12 cellular contexts compared by ENCODE assay signal in the genomic region with DNA sequence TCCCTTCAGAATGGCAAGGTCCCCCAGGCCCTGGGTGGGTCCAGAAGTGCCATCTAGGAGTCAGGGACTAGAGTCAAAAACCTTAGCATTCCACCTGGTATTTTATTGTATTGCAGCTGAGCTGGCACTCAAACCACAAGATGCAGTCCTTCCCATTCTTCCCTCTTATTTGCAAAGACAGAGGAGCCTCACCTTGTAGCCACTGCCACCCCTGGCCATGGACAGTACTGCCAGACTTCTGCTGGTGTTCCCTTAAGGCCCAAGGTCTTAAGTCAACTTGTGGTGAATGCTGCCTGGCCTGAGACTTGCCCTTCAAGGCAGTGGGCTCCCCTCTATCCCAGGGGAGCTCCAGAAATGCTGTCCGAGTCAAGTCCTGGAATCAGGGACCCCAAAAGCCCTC. TPM values are rescaled to one million over a fixed set of nuclear protein-coding genes. Genes with fewer than 3 reads are reported as not detected.
DNase-seq lines count a peak whose midpoint lies in the region; ATAC-seq, FAIRE-seq and TF ChIP-seq lines count a peak whose summit lies in the region.
"Had no signal": no experiment of that assay in that cellular context is flagged by ENCODE, and none has a peak within 500 bp of the region (broad histone marks: within the 10 kb centered on the region; RNA-seq: fewer than 3 reads in every experiment).

No MANE protein-coding gene starts in this region.

- no peak for TF ChIP-seq CTCF in MCF 10A (IDR thresholded peaks at IDR 0.05; ENCODE audit: unreplicated experiment)
- TF ChIP-seq CTCF in breast epithelium (IDR thresholded peaks at IDR 0.05): no peak
- TF ChIP-seq CTCF in PC-3 (conservative IDR thresholded peaks at IDR 0.05; ENCODE audit: low read depth, low read length): peak; percentile 48; the same call in 1 of the 2 replicates
- peak; percentile 33 for TF ChIP-seq CTCF in fibroblast of pulmonary artery (IDR thresholded peaks at IDR 0.05; ENCODE audit: low read length, missing control alignments)
- no peak for TF ChIP-seq CTCF in pancreas (IDR thresholded peaks at IDR 0.05)

- H3K9ac ChIP-seq in PC-3 (ENCODE audit: low read length): no peak overlapping the region
- H3K9ac ChIP-seq: BLaER1 had no signal

- no peak overlapping the region for H2AFZ ChIP-seq in PC-3 (ENCODE audit: low read length)

- DNase-seq in MCF 10A (ENCODE audit: unreplicated experiment) (peak; percentile 24), breast epithelium (ENCODE audit: low spot score in 2 of 2) (no peak), PC-3 (peak; percentile 54), fibroblast of pulmonary artery (ENCODE audit: low read depth) (peak; percentile 17), pancreas (no peak)
- no peak for DNase-seq in activated naive CD8-positive, alpha-beta T cell treated with anti-CD3 and anti-CD28 coated beads for 36 hours
- DNase-seq: body of pancreas, NCI-H1417 treated with DMSO at 0.1 percent for 48 hours had no signal

- H3K36me3 Mint-ChIP-seq in MCF 10A (ENCODE audit: insufficient read depth, unreplicated experiment): peaks cover 5% of the 10 kb centered on the region
- no peaks in the 10 kb centered on the region for H3K36me3 Mint-ChIP-seq in activated naive CD8-positive, alpha-beta T cell treated with anti-CD3 and anti-CD28 coated beads for 36 hours

- H4K20me1 ChIP-seq in PC-3 (ENCODE audit: low read length): no peaks in the 10 kb centered on the region
- H4K20me1 ChIP-seq: BLaER1 had no signal

- intact Hi-C loops in MCF 10A (cut with micrococcal nuclease) (no loop called here), breast epithelium (cut with DNase I; ENCODE audit: low total_unique reads) (no loop called here), PC-3 (cut with micrococcal nuclease) (no loop called here), pancreas (cut with DNase I) (no loop called here)

- H3K4me3 ChIP-seq in breast epithelium: no peak overlapping the region
- no peak overlapping the region for H3K4me3 ChIP-seq in PC-3 (ENCODE audit: low read length)
- no peak overlapping the region for H3K4me3 ChIP-seq in fibroblast of pulmonary artery (replicated peaks; ENCODE audit: low read depth, low read length)
- H3K4me3 ChIP-seq in pancreas: no peak overlapping the region
- H3K4me3 ChIP-seq: BLaER1, body of pancreas, gastroesophageal sphincter had no signal

- H3F3A ChIP-seq in PC-3 (ENCODE audit: low read length, unreplicated experiment): no peaks in the 10 kb centered on the region

- no peak overlapping the region for H3K4me3 Mint-ChIP-seq in MCF 10A (ENCODE audit: unreplicated experiment)
- H3K4me3 Mint-ChIP-seq in activated naive CD8-positive, alpha-beta T cell treated with anti-CD3 and anti-CD28 coated beads for 36 hours: no peak overlapping the region

- H3K27me3 ChIP-seq in breast epithelium: no peaks in the 10 kb centered on the region
- H3K27me3 ChIP-seq in PC-3 (ENCODE audit: low read length): no peaks in the 10 kb centered on the region
- H3K27me3 ChIP-seq in pancreas: no peaks in the 10 kb centered on the region
- H3K27me3 ChIP-seq: BLaER1, body of pancreas had no signal

- H3K9me3 ChIP-seq in breast epithelium: peaks cover 26 to 30% of the 10 kb centered on the region in 2 donors
- no peaks in the 10 kb centered on the region for H3K9me3 ChIP-seq in PC-3 (ENCODE audit: low read length)
- no peaks in the 10 kb centered on the region for H3K9me3 ChIP-seq in pancreas

- H3K4me1 ChIP-seq in breast epithelium (no peaks in the 10 kb centered on the region), PC-3 (ENCODE audit: insufficient read depth, low read length) (no peaks in the 10 kb centered on the region), pancreas (no peaks in the 10 kb centered on the region)
- H3K4me1 ChIP-seq: BLaER1, body of pancreas, gastroesophageal sphincter had no signal

- H3K4me2 ChIP-seq in PC-3 (ENCODE audit: low read length): no peak overlapping the region
- H3K4me2 ChIP-seq: BLaER1 had no signal

- CTCF ChIA-PET in MCF 10A (lab: Yijun Ruan, JAX) (no interaction called here), PC-3 (lab: Charles Lee) (no interaction called here)

- no peaks in the 10 kb centered on the region for H3K79me2 ChIP-seq in PC-3 (ENCODE audit: low read length)

- ATAC-seq in PC-3 (peak; percentile 50; the same call in 1 of the 2 replicates), pancreas (no peak), GM19324 (IDR thresholded peaks at IDR 0.05; ENCODE audit: low FRiP score, unreplicated experiment) (no peak), HG03139 (IDR thresholded peaks at IDR 0.05; ENCODE audit: unreplicated experiment) (no peak)
- ATAC-seq: body of pancreas, gastroesophageal sphincter had no signal

- no peak for FAIRE-seq in pancreas (lab: Jason Lieb, UNC)

- no peak for TF ChIP-seq POLR2A in breast epithelium (IDR thresholded peaks at IDR 0.05)

- H3K9me2 ChIP-seq in PC-3 (replicated peaks; ENCODE audit: low read length): no peaks in the 10 kb centered on the region

- H3K27ac ChIP-seq in breast epithelium (no peak overlapping the region), PC-3 (ENCODE audit: low read length) (no peak overlapping the region), pancreas (no peak overlapping the region)
- H3K27ac ChIP-seq: BLaER1, body of pancreas, gastroesophageal sphincter had no signal

- H3K36me3 ChIP-seq in breast epithelium: no peaks in the 10 kb centered on the region
- no peaks in the 10 kb centered on the region; the same call in 1 of the 2 replicates for H3K36me3 ChIP-seq in PC-3 (ENCODE audit: low read depth, low read length)
- no peaks in the 10 kb centered on the region for H3K36me3 ChIP-seq in pancreas
- H3K36me3 ChIP-seq: BLaER1, gastroesophageal sphincter had no signal

- H3K27me3 Mint-ChIP-seq in MCF 10A (ENCODE audit: insufficient read depth, unreplicated experiment): no peaks in the 10 kb centered on the region
- peaks cover 5% of the 10 kb centered on the region for H3K27me3 Mint-ChIP-seq in activated naive CD8-positive, alpha-beta T cell treated with anti-CD3 and anti-CD28 coated beads for 36 hours

- H3K27ac Mint-ChIP-seq in MCF 10A (ENCODE audit: low read depth, unreplicated experiment): no peak overlapping the region
- H3K27ac Mint-ChIP-seq in activated naive CD8-positive, alpha-beta T cell treated with anti-CD3 and anti-CD28 coated beads for 36 hours: no peak overlapping the region

- BruUV-seq in MCF 10A (replicated peaks; lab: Mats Ljungman, UMichigan): no TSS peak
- BruUV-seq in PC-3 (replicated peaks; lab: Mats Ljungman, UMichigan): no TSS peak

- POLR2A ChIA-PET in MCF 10A (lab: Yijun Ruan, JAX): no interaction called here
- POLR2A ChIA-PET in PC-3 (lab: Charles Lee; ENCODE audit: unreplicated experiment): no interaction called here

- WGBS in pancreas, 2 donors: 79 to 82% methylated on average over 1 of the region's 1 CpG

- H3K4me1 Mint-ChIP-seq in MCF 10A (ENCODE audit: insufficient read depth, unreplicated experiment): no peaks in the 10 kb centered on the region
- H3K4me1 Mint-ChIP-seq in activated naive CD8-positive, alpha-beta T cell treated with anti-CD3 and anti-CD28 coated beads for 36 hours: peaks cover 5% of the 10 kb centered on the region

- H3K9me3 Mint-ChIP-seq in MCF 10A (ENCODE audit: unreplicated experiment): peaks cover 7% of the 10 kb centered on the region
- H3K9me3 Mint-ChIP-seq in activated naive CD8-positive, alpha-beta T cell treated with anti-CD3 and anti-CD28 coated beads for 36 hours: peaks cover 13% of the 10 kb centered on the region

RNA-seq across cellular contexts. Expression of gene UGT1A10, which starts 6.9 kb away (rescaled TPM):
- not detected in 2 replicates for total RNA-seq in MCF 10A (2022)
- total RNA-seq in breast epithelium: not detected
- 0.46 TPM in 1 of 2 replicates, not detected in the other for total RNA-seq in PC-3 (2014; rRNA removed)
- total RNA-seq in pancreas: under 1 TPM in 1 of 6 donors, not detected in 5; 0.09 TPM
- polyA plus RNA-seq in pancreas: not detected
- not detected for total RNA-seq in activated naive CD8-positive, alpha-beta T cell treated with anti-CD3 and anti-CD28 coated beads for 36 hours

RNA-seq across cellular contexts. Expression of gene UGT1A8, which starts 25.7 kb away (rescaled TPM):
- total RNA-seq in MCF 10A (2022): not detected in 2 replicates
- total RNA-seq in breast epithelium: not detected
- 0.46 TPM in 1 of 2 replicates, not detected in the other for total RNA-seq in PC-3 (2014; rRNA removed)
- total RNA-seq in pancreas: under 1 TPM in 1 of 6 donors, not detected in 5; 0.12 TPM
- not detected for polyA plus RNA-seq in pancreas
- not detected for total RNA-seq in activated naive CD8-positive, alpha-beta T cell treated with anti-CD3 and anti-CD28 coated beads for 36 hours
- total RNA-seq: body of pancreas, gastroesophageal sphincter had no signal

RNA-seq across cellular contexts. Expression of gene UGT1A9, which starts 28.6 kb away (rescaled TPM):
- total RNA-seq in MCF 10A (2022) (not detected in 2 replicates), breast epithelium (not detected), PC-3 (2014; rRNA removed) (not detected in 2 replicates), pancreas (under 1 TPM in 1 of 6 donors, not detected in 5; 0.09 TPM)
- polyA plus RNA-seq in pancreas: not detected
- total RNA-seq in activated naive CD8-positive, alpha-beta T cell treated with anti-CD3 and anti-CD28 coated beads for 36 hours: not detected
- total RNA-seq: body of pancreas, gastroesophageal sphincter had no signal

RNA-seq across cellular contexts. Expression of gene UGT1A7, which starts 38.6 kb away (rescaled TPM):
- total RNA-seq in MCF 10A (2022) (not detected in 2 replicates), breast epithelium (not detected), PC-3 (2014; rRNA removed) (not detected in 2 replicates), pancreas (not detected)
- not detected for polyA plus RNA-seq in pancreas
- not detected for total RNA-seq in activated naive CD8-positive, alpha-beta T cell treated with anti-CD3 and anti-CD28 coated beads for 36 hours
- total RNA-seq: body of pancreas had no signal

RNA-seq across cellular contexts. Expression of gene UGT1A6, which starts 49.6 kb away (rescaled TPM):
- total RNA-seq in MCF 10A (2022) (0.79 TPM in 1 of 2 replicates, not detected in the other), breast epithelium (not detected), PC-3 (2014; rRNA removed) (2.0 and 2.2 TPM in 2 replicates), pancreas (under 1 TPM in 1 of 6 donors, not detected in 5; 0.69 TPM)
- under 1 TPM in 1 of 2 donors, not detected in 1; 0.05 TPM for polyA plus RNA-seq in pancreas
- not detected for total RNA-seq in activated naive CD8-positive, alpha-beta T cell treated with anti-CD3 and anti-CD28 coated beads for 36 hours

Comparison
In these comparisons a context has a peak if more than half of its experiments do, and no peak if none do; other contexts are left out.
1. DNase-seq: peak in MCF 10A (single experiment), PC-3 (single experiment) and fibroblast of pulmonary artery (single experiment); none in breast epithelium (0 of 2), pancreas (0 of 6) and activated naive CD8-positive, alpha-beta T cell treated with anti-CD3 and anti-CD28 coated beads for 36 hours (single experiment).
2. CTCF ChIP-seq: peak in PC-3 (single experiment) and fibroblast of pulmonary artery (single experiment); none in MCF 10A (single experiment), breast epithelium (0 of 3) and pancreas (0 of 4).